In the genomic region with DNA sequence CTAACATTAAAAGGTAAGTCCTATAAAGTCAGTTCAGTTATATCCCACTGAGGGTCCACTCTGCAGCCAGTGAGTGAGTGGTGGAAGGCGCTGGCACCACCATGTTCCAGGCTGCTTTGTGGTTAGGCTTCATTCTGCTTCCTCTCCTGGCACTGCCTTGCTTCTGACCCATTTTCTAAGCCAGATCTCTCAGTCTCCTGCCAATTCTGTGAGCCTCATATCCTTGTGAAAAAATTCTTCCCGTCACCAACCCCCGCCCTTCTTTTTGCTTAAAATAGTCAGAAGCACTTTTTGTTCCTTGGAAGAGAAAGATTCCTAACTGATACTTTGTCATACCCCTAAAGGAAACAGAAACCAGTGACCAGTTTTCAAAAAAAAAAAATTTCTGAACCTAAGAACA, we compare ENCODE assay signal across 14 cellular contexts.
A peak's percentile ranks its signal among the peaks of the same experiment; 100 is the strongest.
DNase-seq lines count a peak whose midpoint lies in the region; ATAC-seq and TF ChIP-seq lines count a peak whose summit lies in the region.
"Had no signal": no experiment of that assay in that cellular context is flagged by ENCODE, and none has a peak within 500 bp of the region (broad histone marks: within the 10 kb centered on the region; RNA-seq: fewer than 3 reads in every experiment).

No MANE protein-coding gene starts in this region.

- peak; percentile 33 for ATAC-seq in body of pancreas
- no peak for ATAC-seq in PC-3

- WGBS in body of pancreas, 2 donors, result 53 to 72% methylated on average over 3 of the region's 3 CpGs

- no peak for TF ChIP-seq POLR2A in body of pancreas (IDR thresholded peaks at IDR 0.05)

- no peaks in the 10 kb centered on the region for H3K36me3 ChIP-seq in body of pancreas (replicated peaks in 1 of 2; ENCODE audit: insufficient read depth in 1 of 2, low read depth in 2 of 2)
- no peaks in the 10 kb centered on the region for H3K36me3 ChIP-seq in osteoblast (ENCODE audit: insufficient read depth, low read length)
- no peaks in the 10 kb centered on the region for H3K36me3 ChIP-seq in PC-3 (ENCODE audit: low read depth, low read length)
- H3K36me3 ChIP-seq: vagina had no signal

- no peak overlapping the region for H3K9ac ChIP-seq in PC-3 (ENCODE audit: low read length)

- intact Hi-C loops in body of pancreas (cut with DNase I) (no loop called here), PC-3 (cut with micrococcal nuclease) (no loop called here)

- H3K27me3 ChIP-seq in body of pancreas, result no peaks in the 10 kb centered on the region
- H3K27me3 ChIP-seq in osteoblast (ENCODE audit: insufficient read depth, low read length), result peaks cover 10% of the 10 kb centered on the region
- H3K27me3 ChIP-seq in PC-3 (ENCODE audit: low read length), result no peaks in the 10 kb centered on the region
- H3K27me3 ChIP-seq: vagina had no signal

- CTCF ChIA-PET in PC-3 (lab: Charles Lee), result no interaction called here

- H3K9me3 ChIP-seq in body of pancreas (no peaks in the 10 kb centered on the region), osteoblast (ENCODE audit: low read depth, low read length) (no peaks in the 10 kb centered on the region), PC-3 (ENCODE audit: low read length) (no peaks in the 10 kb centered on the region)
- H3K9me3 ChIP-seq: vagina had no signal

- no peaks in the 10 kb centered on the region for H3K79me2 ChIP-seq in osteoblast (ENCODE audit: insufficient read depth, low read length)
- H3K79me2 ChIP-seq in PC-3 (ENCODE audit: low read length), result no peaks in the 10 kb centered on the region

- H2AFZ ChIP-seq in osteoblast (ENCODE audit: low read length), result peak overlapping the region; percentile 42
- H2AFZ ChIP-seq in PC-3 (ENCODE audit: low read length), result no peak overlapping the region

- H3K4me1 ChIP-seq in body of pancreas (peaks cover 5% of the 10 kb centered on the region), osteoblast (ENCODE audit: insufficient read depth, low read length) (no peaks in the 10 kb centered on the region), PC-3 (ENCODE audit: insufficient read depth, low read length) (no peaks in the 10 kb centered on the region)
- H3K4me1 ChIP-seq: vagina had no signal

- peak overlapping the region; percentile 10 for H3K4me2 ChIP-seq in osteoblast (ENCODE audit: insufficient read depth, low read length)
- no peak overlapping the region for H3K4me2 ChIP-seq in PC-3 (ENCODE audit: low read length)

- DNase-seq in Ammon's horn (ENCODE audit: low spot score), result peak; percentile 81
- DNase-seq in body of pancreas, result peak in 1 of 4 donors; percentile 26
- DNase-seq in globus pallidus (ENCODE audit: low spot score), result peak; percentile 64
- no peak for DNase-seq in osteoblast (ENCODE audit: insufficient read length, low spot score, missing footprints)
- DNase-seq in stimulated activated CD4-positive, alpha-beta T cell treated with anti-CD3 and anti-CD28 coated beads, Interleukin-1b, Interleukin-23, amount 100 ng/mL, for 48 hours, result no peak
- no peak for DNase-seq in NCI-H2171 (lab: John Stamatoyannopoulos, UW)
- no peak for DNase-seq in PC-3
- no peak for DNase-seq in NCI-H82 (lab: John Stamatoyannopoulos, UW)
- DNase-seq: activated CD8-positive, alpha-beta memory T cell treated with anti-CD3 and anti-CD28 coated beads, Interleukin-2, amount 50 U/mL, for 48 hours; amniotic stem cell; naive B cell; NCI-H187 had no signal

- H3K4me3 ChIP-seq in body of pancreas (no peak overlapping the region), osteoblast (ENCODE audit: insufficient read depth, low read length) (no peak overlapping the region), PC-3 (ENCODE audit: low read length) (no peak overlapping the region)
- H3K4me3 ChIP-seq: skin epidermis, vagina had no signal

- POLR2A ChIA-PET in PC-3 (lab: Charles Lee; ENCODE audit: unreplicated experiment), result no interaction called here

- H4K20me1 ChIP-seq in osteoblast (ENCODE audit: insufficient read depth, low read length), result no peaks in the 10 kb centered on the region
- no peaks in the 10 kb centered on the region for H4K20me1 ChIP-seq in PC-3 (ENCODE audit: low read length)

- no peak overlapping the region for H3K27ac ChIP-seq in body of pancreas
- H3K27ac ChIP-seq in osteoblast (ENCODE audit: low read depth, low read length), result no peak overlapping the region
- no peak overlapping the region for H3K27ac ChIP-seq in PC-3 (ENCODE audit: low read length)
- H3K27ac ChIP-seq: vagina had no signal

- TF ChIP-seq CTCF in body of pancreas (IDR thresholded peaks at IDR 0.05) (no peak), osteoblast (IDR thresholded peaks at IDR 0.05; ENCODE audit: extremely low read depth, low read depth, low read length) (no peak), PC-3 (conservative IDR thresholded peaks at IDR 0.05; ENCODE audit: low read depth, low read length) (no peak)

- H3F3A ChIP-seq in PC-3 (ENCODE audit: low read length, unreplicated experiment), result no peaks in the 10 kb centered on the region

- no peaks in the 10 kb centered on the region for H3K9me2 ChIP-seq in PC-3 (replicated peaks; ENCODE audit: low read length)

- BruUV-seq in PC-3 (replicated peaks; lab: Mats Ljungman, UMichigan), result no TSS peak

Comparison
In these comparisons a context has a peak if more than half of its experiments do, and no peak if none do; other contexts are left out.
1. DNase-seq: peak in Ammon's horn (single experiment) and globus pallidus (single experiment); none in osteoblast (single experiment), stimulated activated CD4-positive, alpha-beta T cell treated with anti-CD3 and anti-CD28 coated beads, Interleukin-1b, Interleukin-23, amount 100 ng/mL, for 48 hours (single experiment), NCI-H2171 (single experiment), PC-3 (single experiment) and NCI-H82 (single experiment).